In the genomic region with DNA sequence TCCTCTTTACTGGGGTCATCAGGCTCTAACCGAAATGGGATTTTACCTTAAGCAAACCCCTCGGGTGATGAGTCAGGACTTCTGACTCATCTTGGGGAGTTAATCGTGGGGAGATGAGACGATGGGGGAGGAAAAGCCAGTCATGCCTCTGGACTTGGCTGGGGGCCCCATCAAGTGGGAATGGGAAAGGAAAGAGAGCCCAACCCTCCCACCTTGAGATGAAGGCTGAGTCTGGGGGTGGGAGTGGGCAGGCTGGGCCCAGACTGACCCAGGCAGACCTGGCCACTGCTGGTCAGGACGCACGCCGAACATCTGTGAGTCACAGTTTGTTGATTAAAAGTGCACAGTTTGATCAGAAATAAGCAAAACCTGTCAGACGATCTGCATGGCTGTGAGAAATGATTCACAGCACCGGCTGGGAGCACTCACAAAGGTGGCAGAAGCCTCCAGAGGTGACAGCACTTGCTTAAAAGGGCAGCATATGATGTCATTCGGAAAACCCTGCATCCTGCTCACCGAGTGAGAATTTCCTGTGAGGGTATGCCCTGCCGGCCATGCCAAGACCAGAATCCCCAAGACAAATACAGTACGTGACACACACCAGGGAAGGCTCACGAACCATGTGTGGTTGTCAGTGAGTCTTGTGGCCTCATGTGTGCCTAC, we compare ENCODE assay signal across 1 cellular context.
TF ChIP-seq lines count a peak whose summit lies in the region.

No MANE protein-coding gene starts in this region.

TF ChIP-seq in HEK293, 187 proteins besides CTCF, POLR2A, EP300 and RAD21 (continued from another document):
- TF ChIP-seq ZNF600 (tag by site-specific recombination; IDR thresholded peaks at IDR 0.05) (no peak), ZNF692 (tag by site-specific recombination; IDR thresholded peaks at IDR 0.05) (0 out of 2 replicates have a peak, but pooled peaks have one; percentile 21), YY2 (tag by site-specific recombination; IDR thresholded peaks at IDR 0.05) (no peak), ZNF169 (tag by site-specific recombination; IDR thresholded peaks at IDR 0.05) (no peak), GFI1B (tag by site-specific recombination; IDR thresholded peaks at IDR 0.05) (no peak), SP2 (tag by site-specific recombination; IDR thresholded peaks at IDR 0.05) (no peak), HOXC10 (CRISPR knock-in tag; IDR thresholded peaks at IDR 0.05) (no peak), GLIS2 (tag by site-specific recombination; IDR thresholded peaks at IDR 0.05) (no peak; the same call in 1 of the 2 replicates), ZNF16 (tag by site-specific recombination; IDR thresholded peaks at IDR 0.05; ENCODE audit: low read depth) (no peak), EGR2 (tag by site-specific recombination; IDR thresholded peaks at IDR 0.05; ENCODE audit: low read depth) (peak; percentile 78), KLF10 (tag by site-specific recombination; IDR thresholded peaks at IDR 0.05) (no peak), ZNF146 (tag by site-specific recombination; IDR thresholded peaks at IDR 0.05) (no peak), ZNF610 (tag by site-specific recombination; IDR thresholded peaks at IDR 0.05; ENCODE audit: borderline replicate concordance) (no peak), ZNF174 (tag by site-specific recombination; IDR thresholded peaks at IDR 0.05) (no peak), ZNF155 (tag by site-specific recombination; IDR thresholded peaks at IDR 0.05) (no peak), ZNF175 (tag by site-specific recombination; IDR thresholded peaks at IDR 0.05) (no peak), MYNN (tag by site-specific recombination; IDR thresholded peaks at IDR 0.05; ENCODE audit: borderline replicate concordance) (no peak), ZNF560 (tag by site-specific recombination; IDR thresholded peaks at IDR 0.05; ENCODE audit: borderline replicate concordance) (no peak), ZNF843 (tag by site-specific recombination; IDR thresholded peaks at IDR 0.05) (no peak), FEZF1 (tag by site-specific recombination; IDR thresholded peaks at IDR 0.05) (no peak), ZFP41 (tag by site-specific recombination; IDR thresholded peaks at IDR 0.05; ENCODE audit: borderline replicate concordance) (no peak), KLF7 (tag by site-specific recombination; IDR thresholded peaks at IDR 0.05; ENCODE audit: borderline replicate concordance) (no peak), ZNF366 (tag by site-specific recombination; conservative IDR thresholded peaks at IDR 0.05) (0 out of 2 replicates have a peak, but pooled peaks have one; percentile 23), ZNF555 (tag by site-specific recombination; conservative IDR thresholded peaks at IDR 0.05) (no peak), ZNF585B (tag by site-specific recombination; IDR thresholded peaks at IDR 0.05) (no peak), ZFHX2 (tag by site-specific recombination; conservative IDR thresholded peaks at IDR 0.05) (peak; percentile 83)
- TF ChIP-seq, protein P1, sequence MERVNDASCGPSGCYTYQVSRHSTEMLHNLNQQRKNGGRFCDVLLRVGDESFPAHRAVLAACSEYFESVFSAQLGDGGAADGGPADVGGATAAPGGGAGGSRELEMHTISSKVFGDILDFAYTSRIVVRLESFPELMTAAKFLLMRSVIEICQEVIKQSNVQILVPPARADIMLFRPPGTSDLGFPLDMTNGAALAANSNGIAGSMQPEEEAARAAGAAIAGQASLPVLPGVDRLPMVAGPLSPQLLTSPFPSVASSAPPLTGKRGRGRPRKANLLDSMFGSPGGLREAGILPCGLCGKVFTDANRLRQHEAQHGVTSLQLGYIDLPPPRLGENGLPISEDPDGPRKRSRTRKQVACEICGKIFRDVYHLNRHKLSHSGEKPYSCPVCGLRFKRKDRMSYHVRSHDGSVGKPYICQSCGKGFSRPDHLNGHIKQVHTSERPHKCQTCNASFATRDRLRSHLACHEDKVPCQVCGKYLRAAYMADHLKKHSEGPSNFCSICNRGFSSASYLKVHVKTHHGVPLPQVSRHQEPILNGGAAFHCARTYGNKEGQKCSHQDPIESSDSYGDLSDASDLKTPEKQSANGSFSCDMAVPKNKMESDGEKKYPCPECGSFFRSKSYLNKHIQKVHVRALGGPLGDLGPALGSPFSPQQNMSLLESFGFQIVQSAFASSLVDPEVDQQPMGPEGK (tag by site-specific recombination; IDR thresholded peaks at IDR 0.05): 0 out of 2 replicates have a peak, but pooled peaks have one; percentile 26
TF ChIP-seq in HEK293: peak in this region for 8.
